8 cellular contexts compared by ENCODE assay signal in the genomic region with DNA sequence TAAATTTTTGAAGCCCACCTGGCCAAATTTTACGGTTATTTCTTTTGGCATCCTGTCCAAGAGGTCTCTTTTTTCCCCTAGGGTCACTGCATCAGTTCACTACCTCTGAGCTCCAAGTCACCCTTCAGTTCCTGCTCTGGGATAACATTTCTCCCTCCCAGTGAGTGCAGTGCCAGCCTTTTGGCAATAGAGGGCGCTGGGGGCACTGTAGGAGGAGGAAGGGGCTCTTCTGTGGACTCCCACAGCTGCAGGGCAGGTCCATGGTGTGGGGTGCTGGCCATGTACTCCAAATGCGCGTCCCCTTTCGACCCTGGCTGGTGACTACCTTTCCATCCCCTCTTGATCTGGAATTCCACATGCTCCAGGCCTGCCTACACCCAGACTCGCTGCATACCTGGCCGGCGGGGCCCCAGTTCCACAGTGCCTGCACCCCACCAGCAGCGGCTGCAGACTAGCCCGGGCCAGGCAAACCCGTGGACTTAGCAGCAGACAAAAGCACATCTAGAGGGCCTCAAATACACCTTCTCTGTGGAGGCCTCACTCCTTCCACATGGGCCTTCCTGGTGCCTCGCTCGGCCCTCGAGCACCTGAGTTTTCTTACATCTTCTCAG. TPM values are rescaled to one million over a fixed set of nuclear protein-coding genes. Genes with fewer than 3 reads are reported as not detected.
DNase-seq lines count a peak whose midpoint lies in the region; ATAC-seq, FAIRE-seq and TF ChIP-seq lines count a peak whose summit lies in the region.

No MANE protein-coding gene starts in this region.

- TF ChIP-seq CTCF in C4-2B (conservative IDR thresholded peaks at IDR 0.05) (peak; percentile 88), GM12873 (IDR thresholded peaks at IDR 0.05; ENCODE audit: insufficient read depth, low read depth, low read length, missing control alignments) (peak; percentile 69), OCI-LY3 (IDR thresholded peaks at IDR 0.05; ENCODE audit: low read depth, low read length) (peak; percentile 63), brain (conservative IDR thresholded peaks at IDR 0.05) (peak; percentile 33 to 70)

- FAIRE-seq in GM12891 (lab: Jason Lieb, UNC) = no peak

- H3K79me2 ChIP-seq in OCI-LY3 (ENCODE audit: low read length) = no peaks in the 10 kb centered on the region

- H3K36me3 ChIP-seq in OCI-LY3 (replicated peaks; ENCODE audit: low read depth, low read length) = no peaks in the 10 kb centered on the region

- H3K27ac ChIP-seq in C4-2B (no peak overlapping the region), OCI-LY3 (ENCODE audit: low read length) (no peak overlapping the region)

- peaks cover 0 to 5% (median 0%) of the 10 kb centered on the region in 5 experiments for H3K9me3 Mint-ChIP-seq in brain

- no peak overlapping the region for H3K9ac ChIP-seq in OCI-LY3 (ENCODE audit: low read length)

- H3K27ac Mint-ChIP-seq in brain = no peak overlapping the region

- TF ChIP-seq POLR2A in GM12891 (IDR thresholded peaks at IDR 0.05; ENCODE audit: low read depth, low read length) = no peak

- peaks cover 26% of the 10 kb centered on the region for H3K4me1 ChIP-seq in OCI-LY3 (ENCODE audit: low read length)

- no peak overlapping the region for H2AFZ ChIP-seq in OCI-LY3 (ENCODE audit: low read depth, low read length)

- DNase-seq in midbrain (lab: John Stamatoyannopoulos, UW) (peak; percentile 7), GM12891 (ENCODE audit: insufficient read length, low spot score) (no peak)

- 0 out of 2 replicates have a peak, but pooled peaks cover 3% of the 10 kb centered on the region for H3K9me3 ChIP-seq in OCI-LY3 (ENCODE audit: insufficient read depth, low read length)

- peaks cover 5% of the 10 kb centered on the region for H3K4me1 Mint-ChIP-seq in brain

- H3K4me3 ChIP-seq in OCI-LY3 (ENCODE audit: low read length) = no peak overlapping the region

- no peaks in the 10 kb centered on the region for H3K36me3 Mint-ChIP-seq in brain

- no peak for ATAC-seq in GM18511 (IDR thresholded peaks at IDR 0.05; ENCODE audit: unreplicated experiment)
- ATAC-seq in HG03457 (IDR thresholded peaks at IDR 0.05; ENCODE audit: unreplicated experiment) = no peak

- H3K4me2 ChIP-seq in OCI-LY3 (ENCODE audit: low read length) = no peak overlapping the region

- peaks cover 3% of the 10 kb centered on the region; the same call in 1 of the 2 replicates for H3K27me3 ChIP-seq in OCI-LY3 (ENCODE audit: low read depth, low read length)

- H3K27me3 Mint-ChIP-seq in brain = peaks cover 4% of the 10 kb centered on the region

- H3K4me3 Mint-ChIP-seq in brain = no peak overlapping the region

- H4K20me1 ChIP-seq in OCI-LY3 (ENCODE audit: insufficient read depth, low read length) = no peaks in the 10 kb centered on the region

TF ChIP-seq in GM12891, 5 proteins besides CTCF, POLR2A, EP300 and RAD21:
- TF ChIP-seq TAF1 (IDR thresholded peaks at IDR 0.05; ENCODE audit: low read depth, low read length) (no peak), SPI1 (IDR thresholded peaks at IDR 0.05; ENCODE audit: low read depth, low read length) (no peak), PAX5 (IDR thresholded peaks at IDR 0.05; ENCODE audit: insufficient read depth, low read length, severe bottlenecking) (no peak), POU2F2 (IDR thresholded peaks at IDR 0.05; ENCODE audit: low read depth, low read length) (no peak), POLR2AphosphoS5 (IDR thresholded peaks at IDR 0.05; ENCODE audit: low read depth, low read length) (no peak)
TF ChIP-seq in GM12891: peak in this region for 0.

RNA-seq across cellular contexts. Expression of gene NINJ1, which starts 20.3 kb away (rescaled TPM):
- 47.3 TPM for polyA plus RNA-seq in brain (ENCODE audit: insufficient read depth, low read depth, low replicate concordance)
- 26.6 TPM for polyA plus RNA-seq in GM12891 (2012; ENCODE audit: low read depth, missing spikeins)

RNA-seq across cellular contexts. Expression of gene WNK2, which starts 29.5 kb away (rescaled TPM):
- 70.2 TPM for polyA plus RNA-seq in brain (ENCODE audit: insufficient read depth, low read depth, low replicate concordance)
- polyA plus RNA-seq in GM12891 (2012; ENCODE audit: low read depth, missing spikeins) = not detected

RNA-seq across cellular contexts. Expression of gene CARD19, which starts 58.4 kb away (rescaled TPM):
- 53.1 TPM for polyA plus RNA-seq in brain (ENCODE audit: insufficient read depth, low read depth, low replicate concordance)
- 10.7 TPM for polyA plus RNA-seq in GM12891 (2012; ENCODE audit: low read depth, missing spikeins)
